7 cellular contexts compared by ENCODE assay signal in the genomic region with DNA sequence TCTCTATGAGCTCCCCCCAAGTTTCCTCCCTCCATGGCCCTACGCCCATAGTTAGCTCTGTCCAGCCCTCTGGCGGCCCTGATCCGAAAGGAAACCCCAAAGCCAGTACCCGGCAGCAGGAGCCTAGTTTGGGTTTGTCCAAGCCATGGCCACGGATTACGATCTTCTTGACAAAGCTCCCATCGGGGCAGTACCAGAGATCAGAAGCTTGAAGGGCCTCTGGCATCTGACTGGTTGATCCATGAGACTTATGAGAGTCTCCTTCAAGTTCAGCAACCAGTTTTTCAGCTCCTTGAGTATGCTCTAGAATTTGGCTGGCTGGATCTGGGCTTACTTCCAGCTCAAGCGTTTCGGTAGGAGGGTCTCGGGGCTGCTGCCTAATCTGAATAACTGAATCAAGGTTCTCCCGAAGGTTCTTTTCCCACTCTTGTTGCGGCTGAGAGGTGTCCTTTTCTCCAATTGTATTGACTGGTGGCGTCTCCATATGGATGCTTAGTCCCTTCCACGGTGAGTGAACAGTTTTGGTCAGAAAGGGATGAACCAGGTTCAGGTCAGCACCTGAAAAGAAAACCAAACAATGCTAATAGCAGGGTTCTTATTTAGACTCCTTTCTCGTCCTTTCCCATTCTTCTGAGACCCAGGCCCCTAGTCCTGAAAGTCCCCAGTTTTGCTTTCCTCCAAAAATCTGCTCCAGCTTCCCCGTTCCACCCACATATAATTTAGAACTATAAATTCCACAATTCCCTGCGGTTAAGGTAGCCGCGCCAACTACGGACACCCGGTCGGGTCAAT. TPM values are rescaled to one million over a fixed set of nuclear protein-coding genes. Genes with fewer than 3 reads are reported as not detected.
A peak's percentile ranks its signal among the peaks of the same experiment; 100 is the strongest.
DNase-seq lines count a peak whose midpoint lies in the region; ATAC-seq and TF ChIP-seq lines count a peak whose summit lies in the region.

No MANE protein-coding gene starts in this region.

- no peaks in the 10 kb centered on the region for H3K9me3 Mint-ChIP-seq in natural killer cell treated with Interleukin-12 subunit alpha and Interleukin-12 subunit beta and Interleukin-15 and Interleukin-18, amount 100 ng/mL, for 72 hours

- H3K9ac ChIP-seq in OCI-LY3 (ENCODE audit: low read length) (peak overlapping the region; percentile 80), endocrine pancreas (ENCODE audit: control insufficient read depth, insufficient read depth, low read length) (peak overlapping the region; percentile 50)

- H3K36me3 ChIP-seq in OCI-LY3 (replicated peaks; ENCODE audit: low read depth, low read length) (peaks cover 3% of the 10 kb centered on the region), endocrine pancreas (ENCODE audit: control insufficient read depth, insufficient read depth, low read length) (no peaks in the 10 kb centered on the region)

- H2AFZ ChIP-seq in OCI-LY3 (ENCODE audit: low read depth, low read length): peak overlapping the region; percentile 74

- no peaks in the 10 kb centered on the region for H3K9me3 ChIP-seq in OCI-LY3 (ENCODE audit: insufficient read depth, low read length)
- H3K9me3 ChIP-seq in endocrine pancreas (ENCODE audit: control insufficient read depth, low read length): no peaks in the 10 kb centered on the region

- H3K27ac ChIP-seq in OCI-LY3 (ENCODE audit: low read length): peak overlapping the region; percentile 62

- TF ChIP-seq CTCF in OCI-LY3 (IDR thresholded peaks at IDR 0.05; ENCODE audit: low read depth, low read length): no peak

- H3K27me3 Mint-ChIP-seq in natural killer cell treated with Interleukin-12 subunit alpha and Interleukin-12 subunit beta and Interleukin-15 and Interleukin-18, amount 100 ng/mL, for 72 hours: no peaks in the 10 kb centered on the region

- peak; percentile 6 for ATAC-seq in GM21529 (IDR thresholded peaks at IDR 0.05; ENCODE audit: unreplicated experiment)
- no peak for ATAC-seq in natural killer cell treated with Interleukin-12 subunit alpha and Interleukin-12 subunit beta and Interleukin-15 and Interleukin-18, amount 100 ng/mL, for 72 hours
- ATAC-seq in HG03354 (IDR thresholded peaks at IDR 0.05; ENCODE audit: poor library complexity, severe bottlenecking, unreplicated experiment): no peak

- peaks cover 35 to 46% of the 10 kb centered on the region in 2 donors for H3K4me1 Mint-ChIP-seq in natural killer cell treated with Interleukin-12 subunit alpha and Interleukin-12 subunit beta and Interleukin-15 and Interleukin-18, amount 100 ng/mL, for 72 hours (ENCODE audit: low read depth in 2 of 2)

- H3K36me3 Mint-ChIP-seq in natural killer cell treated with Interleukin-12 subunit alpha and Interleukin-12 subunit beta and Interleukin-15 and Interleukin-18, amount 100 ng/mL, for 72 hours: peaks cover 14% of the 10 kb centered on the region

- no peaks in the 10 kb centered on the region for H4K20me1 ChIP-seq in OCI-LY3 (ENCODE audit: insufficient read depth, low read length)

- H3K4me3 ChIP-seq in OCI-LY3 (ENCODE audit: low read length): peak overlapping the region; percentile 91
- H3K4me3 ChIP-seq in endocrine pancreas (ENCODE audit: control insufficient read depth, insufficient read depth, low read length): peak overlapping the region; percentile 68

- H3K79me2 ChIP-seq in OCI-LY3 (ENCODE audit: low read length): peaks cover 20% of the 10 kb centered on the region

- H3K27me3 ChIP-seq in OCI-LY3 (ENCODE audit: low read depth, low read length) (no peaks in the 10 kb centered on the region), endocrine pancreas (ENCODE audit: control insufficient read depth, insufficient read depth, low read length) (no peaks in the 10 kb centered on the region)

- no peak for DNase-seq in natural killer cell treated with Interleukin-12 subunit alpha and Interleukin-12 subunit beta and Interleukin-15 and Interleukin-18, amount 100 ng/mL, for 72 hours (ENCODE audit: low spot score)
- DNase-seq in NCI-H345 treated with DMSO at 0.1 percent for 48 hours (lab: John Stamatoyannopoulos, UW; ENCODE audit: unreplicated experiment) (no peak), NCI-H1048 (lab: John Stamatoyannopoulos, UW) (no peak)

- peaks cover 18% of the 10 kb centered on the region for H3K4me1 ChIP-seq in OCI-LY3 (ENCODE audit: low read length)
- H3K4me1 ChIP-seq in endocrine pancreas (ENCODE audit: control insufficient read depth, insufficient read depth, low read length): no peaks in the 10 kb centered on the region

- peak overlapping the region; percentile 92 for H3K4me2 ChIP-seq in OCI-LY3 (ENCODE audit: low read length)

- H3K4me3 Mint-ChIP-seq in natural killer cell treated with Interleukin-12 subunit alpha and Interleukin-12 subunit beta and Interleukin-15 and Interleukin-18, amount 100 ng/mL, for 72 hours: peak overlapping the region; percentile 85

- H3K27ac Mint-ChIP-seq in natural killer cell treated with Interleukin-12 subunit alpha and Interleukin-12 subunit beta and Interleukin-15 and Interleukin-18, amount 100 ng/mL, for 72 hours: peak overlapping the region; percentile 87 to 91

RNA-seq across cellular contexts. Expression of gene FKBPL, which starts 0.6 kb away (rescaled TPM):
- 1 to 10 TPM; 5.5 to 6.0 TPM for total RNA-seq in natural killer cell treated with Interleukin-12 subunit alpha and Interleukin-12 subunit beta and Interleukin-15 and Interleukin-18, amount 100 ng/mL, for 72 hours

RNA-seq across cellular contexts. Expression of gene ATF6B, which starts 1.4 kb away (rescaled TPM):
- total RNA-seq in natural killer cell treated with Interleukin-12 subunit alpha and Interleukin-12 subunit beta and Interleukin-15 and Interleukin-18, amount 100 ng/mL, for 72 hours: 100 to 1,000 TPM; 125 to 132 TPM

RNA-seq across cellular contexts. Expression of gene TNXB, which starts 20.4 kb away (rescaled TPM):
- total RNA-seq in natural killer cell treated with Interleukin-12 subunit alpha and Interleukin-12 subunit beta and Interleukin-15 and Interleukin-18, amount 100 ng/mL, for 72 hours: 1 to 10 TPM; 3.8 to 6.7 TPM

RNA-seq across cellular contexts. Expression of gene PRRT1, which starts 22.2 kb away (rescaled TPM):
- under 1 TPM; 0.17 to 0.33 TPM for total RNA-seq in natural killer cell treated with Interleukin-12 subunit alpha and Interleukin-12 subunit beta and Interleukin-15 and Interleukin-18, amount 100 ng/mL, for 72 hours

RNA-seq across cellular contexts. Expression of gene PPT2, which starts 24.4 kb away (rescaled TPM):
- total RNA-seq in natural killer cell treated with Interleukin-12 subunit alpha and Interleukin-12 subunit beta and Interleukin-15 and Interleukin-18, amount 100 ng/mL, for 72 hours: 10 to 100 TPM; 10.8 to 32.3 TPM
